In genomic region chr1:26877326-26877725, GRCh38 we compare ENCODE assay signal across 14 cellular contexts. TPM values are rescaled to one million over a fixed set of nuclear protein-coding genes. Genes with fewer than 3 reads are reported as not detected.
"Had no signal": no experiment of that assay in that cellular context is flagged by ENCODE, and none has a peak within 500 bp of the region (broad histone marks: within the 10 kb centered on the region; RNA-seq: fewer than 3 reads in every experiment).

No MANE protein-coding gene starts in this region.

- H3K4me3 Mint-ChIP-seq: activated T-helper 1 cell treated with anti-CD3 and anti-CD28 coated beads, Interleukin-12 subunit alpha, Interleukin-12 subunit beta, Interleukin-2, Interleukin-4 antibody, amounts not matched to agents 30 ng/mL and 10 ng/mL and 1 ng/mL, durations not matched to agents 14 hours and 24 hours and 36 hours; dendritic cell treated with granulocyte-macrophage colony-stimulating factor and Interleukin-4, amounts not matched to agents 40 ng/mL and 50 ng/mL, for 4 days; immature natural killer cell; natural killer cell; stimulated activated naive B cell treated with anti-CD40 and anti-IgM and Interleukin-4, amounts not matched to agents 10 μg/mL and 1 μg/mL and 100 μg/mL, for 72 hours had no signal

- H3K4me3 ChIP-seq: adrenal gland, right atrium auricular region, spleen, transverse colon had no signal

- H3K9me3 ChIP-seq: adrenal gland, right atrium auricular region, spleen, transverse colon had no signal

- H3K27me3 Mint-ChIP-seq: dendritic cell treated with granulocyte-macrophage colony-stimulating factor and Interleukin-4, amounts not matched to agents 40 ng/mL and 50 ng/mL, for 4 days; stimulated activated naive B cell treated with anti-CD40 and anti-IgM and Interleukin-4, amounts not matched to agents 10 μg/mL and 1 μg/mL and 100 μg/mL, for 72 hours had no signal

- H3K27ac Mint-ChIP-seq: activated T-helper 1 cell treated with anti-CD3 and anti-CD28 coated beads, Interleukin-12 subunit alpha, Interleukin-12 subunit beta, Interleukin-2, Interleukin-4 antibody, amounts not matched to agents 30 ng/mL and 10 ng/mL and 1 ng/mL, durations not matched to agents 14 hours and 24 hours and 36 hours; dendritic cell treated with granulocyte-macrophage colony-stimulating factor and Interleukin-4, amounts not matched to agents 40 ng/mL and 50 ng/mL, for 4 days; immature natural killer cell; natural killer cell; stimulated activated naive B cell treated with anti-CD40 and anti-IgM and Interleukin-4, amounts not matched to agents 10 μg/mL and 1 μg/mL and 100 μg/mL, for 72 hours had no signal

- H3K36me3 Mint-ChIP-seq: natural killer cell had no signal

- DNase-seq: spleen had no signal

- H3K27me3 ChIP-seq: adrenal gland, right atrium auricular region, spleen, transverse colon had no signal

- H3K27ac ChIP-seq: adrenal gland, right atrium auricular region had no signal

- H3K9me3 Mint-ChIP-seq: activated T-helper 1 cell treated with anti-CD3 and anti-CD28 coated beads, Interleukin-12 subunit alpha, Interleukin-12 subunit beta, Interleukin-2, Interleukin-4 antibody, amounts not matched to agents 30 ng/mL and 10 ng/mL and 1 ng/mL, durations not matched to agents 14 hours and 24 hours and 36 hours; dendritic cell treated with granulocyte-macrophage colony-stimulating factor and Interleukin-4, amounts not matched to agents 40 ng/mL and 50 ng/mL, for 4 days; immature natural killer cell; natural killer cell; stimulated activated naive B cell treated with anti-CD40 and anti-IgM and Interleukin-4, amounts not matched to agents 10 μg/mL and 1 μg/mL and 100 μg/mL, for 72 hours had no signal

- H3K4me1 Mint-ChIP-seq: immature natural killer cell, natural killer cell had no signal

RNA-seq across cellular contexts. Expression of gene SFN, which starts 14.4 kb away (rescaled TPM):
- total RNA-seq: subcutaneous adipose tissue had no signal
- polyA plus RNA-seq: immature natural killer cell had no signal

RNA-seq across cellular contexts. Expression of gene NR0B2, which starts 36.4 kb away (rescaled TPM):
- total RNA-seq: activated T-helper 1 cell treated with anti-CD3 and anti-CD28 coated beads, Interleukin-12 subunit alpha, Interleukin-12 subunit beta, Interleukin-2, Interleukin-4 antibody, amounts not matched to agents 30 ng/mL and 10 ng/mL and 1 ng/mL, durations not matched to agents 14 hours and 24 hours and 36 hours; fibroblast of villous mesenchyme; natural killer cell; posterior vena cava; subcutaneous adipose tissue; T-helper 1 cell treated with Interleukin-12 subunit alpha and Interleukin-12 subunit beta and Interleukin-4 antibody, amounts not matched to agents 30 ng/mL and 1 ng/mL, for 36 hours had no signal
- polyA plus RNA-seq: esophagus, immature natural killer cell had no signal
